Comparison of ENCODE assay signal across 19 cellular contexts in the genomic region with DNA sequence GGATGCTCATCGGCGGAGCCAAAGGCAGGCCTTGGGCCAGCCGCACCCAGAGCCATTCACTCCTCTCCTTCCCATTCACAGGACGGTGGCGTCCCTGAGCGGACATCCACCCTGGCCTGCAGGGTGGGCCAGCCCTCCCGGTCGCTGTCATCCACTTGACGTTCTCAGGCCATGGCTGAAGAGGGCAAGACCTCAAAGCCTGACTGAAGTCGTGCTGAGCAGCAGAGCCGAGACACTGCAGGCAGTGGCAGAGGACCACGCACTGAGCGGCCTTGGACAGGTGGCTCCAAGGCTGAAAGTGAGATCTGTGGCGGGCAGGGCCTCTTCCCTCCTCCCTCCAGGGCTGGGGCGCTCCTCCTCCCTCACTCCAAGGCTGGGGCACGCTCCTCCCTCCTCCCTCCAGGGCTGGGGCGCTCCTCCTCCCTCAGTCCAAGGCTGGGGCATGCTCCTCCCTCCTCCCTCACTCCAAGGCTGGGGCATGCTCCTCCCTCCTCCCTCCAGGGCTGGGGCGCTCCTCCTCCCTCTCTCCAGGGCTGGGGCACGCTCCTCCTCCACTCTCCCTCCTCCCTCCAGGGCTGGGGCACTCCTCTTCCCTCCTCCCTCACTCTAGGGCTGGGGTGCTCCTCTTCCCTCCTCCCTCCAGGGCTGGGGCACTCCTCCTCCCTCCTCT.
"Had no signal": no experiment of that assay in that cellular context is flagged by ENCODE, and none has a peak within 500 bp of the region (broad histone marks: within the 10 kb centered on the region; RNA-seq: fewer than 3 reads in every experiment).

No MANE protein-coding gene starts in this region.

- ATAC-seq: gastroesophageal sphincter; left cardiac atrium; natural killer cell treated with Interleukin-12 subunit alpha and Interleukin-12 subunit beta and Interleukin-15 and Interleukin-18, amount 100 ng/mL, for 72 hours; right cardiac atrium had no signal

- H3K9me3 Mint-ChIP-seq: memory B cell; natural killer cell treated with Interleukin-12 subunit alpha and Interleukin-12 subunit beta and Interleukin-15 and Interleukin-18, amount 100 ng/mL, for 72 hours had no signal

- H3K36me3 Mint-ChIP-seq: natural killer cell treated with Interleukin-12 subunit alpha and Interleukin-12 subunit beta and Interleukin-15 and Interleukin-18, amount 100 ng/mL, for 72 hours had no signal

- H3K9me3 ChIP-seq: esophagus squamous epithelium, gastroesophageal sphincter, neutrophil, ovary, prostate gland, stomach, transverse colon had no signal

- H3K27ac ChIP-seq: coronary artery, esophagus squamous epithelium, gastroesophageal sphincter, neutrophil, ovary, prostate gland, stomach, transverse colon had no signal

- H3K4me3 Mint-ChIP-seq: memory B cell; natural killer cell treated with Interleukin-12 subunit alpha and Interleukin-12 subunit beta and Interleukin-15 and Interleukin-18, amount 100 ng/mL, for 72 hours had no signal

- DNase-seq: activated naive CD4-positive, alpha-beta T cell treated with Interleukin-2 at 50 U/mL for 16 hours; activated T-cell treated with anti-CD3 and anti-CD28 coated beads, Interleukin-2, amount 50 U/mL, for 1 hour; cerebellar nuclear complex; esophagus squamous epithelium; islet precursor cell; left cardiac atrium; ovary; stimulated activated CD4-positive, alpha-beta T cell treated with anti-CD3 and anti-CD28 coated beads, Interleukin-12 subunit alpha, Interleukin-12 subunit beta, amount 100 ng/mL, for 4 hours; stomach; transverse colon had no signal

- H3K4me3 ChIP-seq: coronary artery, esophagus squamous epithelium, gastroesophageal sphincter, ovary, prostate gland, stomach, transverse colon had no signal

- H3K36me3 ChIP-seq: ovary, prostate gland, transverse colon had no signal

- H3K27me3 Mint-ChIP-seq: memory B cell; natural killer cell treated with Interleukin-12 subunit alpha and Interleukin-12 subunit beta and Interleukin-15 and Interleukin-18, amount 100 ng/mL, for 72 hours had no signal

- H3K4me1 ChIP-seq: prostate gland had no signal

- FAIRE-seq: TTC549, urothelium cell line had no signal

- H3K27me3 ChIP-seq: esophagus squamous epithelium, gastroesophageal sphincter, ovary, stomach, transverse colon had no signal

- H3K27ac Mint-ChIP-seq: memory B cell; natural killer cell treated with Interleukin-12 subunit alpha and Interleukin-12 subunit beta and Interleukin-15 and Interleukin-18, amount 100 ng/mL, for 72 hours had no signal
